8 cellular contexts compared by ENCODE assay signal in the genomic region with DNA sequence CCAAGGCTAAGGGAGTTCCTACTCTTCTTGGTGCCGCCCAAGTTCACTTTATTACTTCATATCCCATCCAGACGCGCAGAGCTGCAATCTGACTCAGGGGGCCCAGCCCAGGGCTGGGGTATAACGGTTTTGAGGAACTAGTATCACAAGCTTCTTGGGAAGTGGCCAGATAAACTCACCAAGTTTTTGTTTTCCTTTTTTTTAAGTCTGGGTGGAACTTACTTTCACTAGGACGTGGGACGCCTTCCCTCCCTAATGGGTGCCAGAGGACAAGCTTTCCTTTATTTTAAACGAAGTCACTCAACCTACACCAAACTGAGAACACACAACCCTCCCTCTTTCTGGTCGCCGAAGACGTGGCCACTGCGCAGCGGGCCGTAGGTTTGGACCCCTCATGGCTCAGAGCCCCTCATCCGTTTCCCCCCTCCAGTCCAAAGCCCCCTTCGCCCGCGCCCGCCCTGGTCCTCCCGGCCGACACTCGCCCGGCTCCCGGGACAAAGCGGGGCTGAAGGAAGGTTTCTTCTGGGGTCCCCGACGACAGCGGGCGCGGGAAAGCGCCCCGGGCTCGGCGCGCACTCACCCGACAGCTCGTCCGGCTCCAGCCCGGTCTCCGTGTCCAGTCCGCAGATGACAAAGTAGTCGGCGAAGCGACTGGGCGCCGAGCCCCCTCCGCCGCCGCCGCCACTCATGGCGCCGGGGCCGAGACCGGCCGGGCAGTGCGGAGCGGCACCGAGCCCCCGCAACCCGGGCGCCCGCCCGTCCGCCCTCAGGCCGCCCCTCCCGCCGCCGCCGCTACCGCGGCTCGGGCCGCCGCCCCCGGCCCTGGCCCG. TPM values are rescaled to one million over a fixed set of nuclear protein-coding genes. Genes with fewer than 3 reads are reported as not detected.
A peak's percentile ranks its signal among the peaks of the same experiment; 100 is the strongest.
DNase-seq lines count a peak whose midpoint lies in the region; ATAC-seq, FAIRE-seq and TF ChIP-seq lines count a peak whose summit lies in the region.

No MANE protein-coding gene starts in this region.

- H3K23me2 ChIP-seq in H1 (ENCODE audit: low read depth, low read length): peaks cover 16% of the 10 kb centered on the region

- no peak overlapping the region for H3K23ac ChIP-seq in H1 (ENCODE audit: insufficient read length)

- no peak overlapping the region for H4K5ac ChIP-seq in H1 (ENCODE audit: insufficient read length, low read depth, low read length)

- H2BK12ac ChIP-seq in H1 (ENCODE audit: low read depth, low read length): no peak overlapping the region

- no peak overlapping the region for H2AFZ ChIP-seq in H1 (ENCODE audit: low read length)

- H3K9ac ChIP-seq in H1 (replicated peaks in 1 of 4; ENCODE audit: extremely low read depth in 1 of 4, low read depth in 3 of 4, low read length in 3 of 4): peak overlapping the region; percentile 82 to 93 (median 90)

- H2BK20ac ChIP-seq in H1 (ENCODE audit: low read length): no peak overlapping the region

- H3K14ac ChIP-seq in H1 (ENCODE audit: insufficient read length): peak overlapping the region; percentile 92

- H2BK5ac ChIP-seq in H1 (ENCODE audit: low read depth, low read length): peak overlapping the region; percentile 24; the same call in 1 of the 2 replicates

- H3K27ac ChIP-seq in H1 (ENCODE audit: low read depth, low read length): no peak overlapping the region; the same call in 1 of the 2 replicates

- no peak overlapping the region for H3K4ac ChIP-seq in H1 (replicated peaks; ENCODE audit: insufficient read length, low read depth, low read length)

- TF ChIP-seq CTCF in LNCaP clone FGC (IDR thresholded peaks at IDR 0.05; ENCODE audit: control insufficient read depth, extremely low read depth, insufficient read depth) (no peak), H1 (IDR thresholded peaks at IDR 0.05; ENCODE audit: control extremely low read depth in 1 of 3, insufficient read depth in 1 of 3, low read depth in 1 of 3, low read length in 3 of 3) (no peak)

- peaks cover 4 to 6% of the 10 kb centered on the region in 2 experiments for H4K20me1 ChIP-seq in H1 (replicated peaks in 1 of 2; ENCODE audit: control insufficient read depth in 1 of 2, insufficient read depth in 2 of 2, low read length in 2 of 2)

- no peak overlapping the region for H2AK5ac ChIP-seq in H1 (ENCODE audit: low read depth, low read length)

- TF ChIP-seq EP300 in H1 (IDR thresholded peaks at IDR 0.05; ENCODE audit: borderline replicate concordance in 1 of 2, low read depth in 2 of 2, low read length in 2 of 2): no peak

- DNase-seq in EH (ENCODE audit: low read depth) (peak; percentile 78), LNCaP clone FGC (ENCODE audit: low read depth) (no peak), H1 (ENCODE audit: low read depth in 1 of 2, low spot score in 2 of 2) (peak in 1 of 2 experiments; percentile 70), lung microvascular endothelial cell (ENCODE audit: low read depth in 2 of 2) (peak; percentile 46 to 83)
- no peak for DNase-seq in activated CD4-positive, alpha-beta T cell treated with anti-CD3 and anti-CD28 coated beads, Interleukin-2, amount 10 ng/mL, durations not matched to agents 24 days and 14 days
- DNase-seq in stimulated activated effector memory CD8-positive, alpha-beta T cell treated with anti-CD3 and anti-CD28 coated beads, Interleukin-12 subunit alpha, Interleukin-12 subunit beta, amount 100 ng/mL, for 72 hours (ENCODE audit: low spot score in 2 of 2): peak; percentile 17 to 68

- H3K4me3 Mint-ChIP-seq in activated CD4-positive, alpha-beta T cell treated with anti-CD3 and anti-CD28 coated beads, Interleukin-2, amount 10 ng/mL, durations not matched to agents 24 days and 14 days: peak overlapping the region; percentile 83
- H3K4me3 Mint-ChIP-seq in stimulated activated effector memory CD8-positive, alpha-beta T cell treated with anti-CD3 and anti-CD28 coated beads, Interleukin-12 subunit alpha, Interleukin-12 subunit beta, amount 100 ng/mL, for 72 hours: peak overlapping the region; percentile 70

- no peak overlapping the region for H2BK15ac ChIP-seq in H1 (ENCODE audit: low read length)

- TF ChIP-seq POLR2A in H1 (IDR thresholded peaks at IDR 0.05; ENCODE audit: control extremely low read depth in 1 of 2, low read depth in 2 of 2, low read length in 2 of 2): no peak

- POLR2A ChIA-PET in H1 (lab: Charles Lee; ENCODE audit: partially characterized antibody): interaction anchor here (0.7 to 4.0 kb wide), 21 partner anchors 10 to 195 kb away, joined by 3 to 22 read pairs (median 4); partner anchors contain the start of genes IPO7 and ZNF143

- H3K56ac ChIP-seq in H1 (replicated peaks; ENCODE audit: insufficient read length, low read depth, low read length): no peak overlapping the region

- peaks cover 3% of the 10 kb centered on the region; the same call in 1 of the 2 replicates for H3K79me1 ChIP-seq in H1 (ENCODE audit: low read depth, low read length)

- H2BK120ac ChIP-seq in H1 (replicated peaks; ENCODE audit: low read depth, low read length): no peak overlapping the region

- H3K4me1 Mint-ChIP-seq in activated CD4-positive, alpha-beta T cell treated with anti-CD3 and anti-CD28 coated beads, Interleukin-2, amount 10 ng/mL, durations not matched to agents 24 days and 14 days: peaks cover 37% of the 10 kb centered on the region
- peaks cover 31% of the 10 kb centered on the region for H3K4me1 Mint-ChIP-seq in stimulated activated effector memory CD8-positive, alpha-beta T cell treated with anti-CD3 and anti-CD28 coated beads, Interleukin-12 subunit alpha, Interleukin-12 subunit beta, amount 100 ng/mL, for 72 hours

- 2% methylated on average over 42 of the region's 75 CpGs; no CpG with 5 or more reads in 1 of the 2 experiments for WGBS in H1 (ENCODE audit: extremely low coverage in 1 of 2, insufficient coverage in 1 of 2, insufficient read length in 1 of 2, insufficient replicate concordance in 2 of 2, low coverage in 1 of 2, low lambda C conversion rate in 2 of 2, missing lambda C conversion rate in 1 of 2), 2 experiments

- H3K9me3 Mint-ChIP-seq in activated CD4-positive, alpha-beta T cell treated with anti-CD3 and anti-CD28 coated beads, Interleukin-2, amount 10 ng/mL, durations not matched to agents 24 days and 14 days: no peaks in the 10 kb centered on the region
- H3K9me3 Mint-ChIP-seq in stimulated activated effector memory CD8-positive, alpha-beta T cell treated with anti-CD3 and anti-CD28 coated beads, Interleukin-12 subunit alpha, Interleukin-12 subunit beta, amount 100 ng/mL, for 72 hours: no peaks in the 10 kb centered on the region

- intact Hi-C loops in activated CD4-positive, alpha-beta T cell treated with anti-CD3 and anti-CD28 coated beads, Interleukin-2, amount 10 ng/mL, durations not matched to agents 24 days and 14 days (cut with micrococcal nuclease): loop anchor here (1.0 to 10.0 kb wide), 13 partner anchors 14 to 582 kb away; partner anchors contain the start of genes IPO7, NRIP3, RPL27A and TMEM41B

- peak overlapping the region; percentile 91 for H4K8ac ChIP-seq in H1 (ENCODE audit: extremely low read depth, insufficient read depth, low read length)

- H3K4me3 ChIP-seq in LNCaP clone FGC (ENCODE audit: low read depth, low read length): peak overlapping the region; percentile 87
- H3K4me3 ChIP-seq in H1 (ENCODE audit: extremely low read depth in 1 of 4, insufficient read depth in 2 of 4, low read depth in 3 of 4, low read length in 4 of 4): peak overlapping the region; percentile 79 to 96 (median 88)

- no peaks in the 10 kb centered on the region for H3K36me3 ChIP-seq in H1 (ENCODE audit: control insufficient read depth in 2 of 4, insufficient read depth in 4 of 4, low read length in 3 of 4)

- H3K27me3 ChIP-seq in H1 (replicated peaks in 1 of 4; ENCODE audit: control insufficient read depth in 3 of 4, extremely low read depth in 1 of 4, insufficient read depth in 3 of 4, low read length in 3 of 4): no peaks in the 10 kb centered on the region

- CTCF ChIA-PET in H1 (lab: Charles Lee; ENCODE audit: partially characterized antibody): interaction anchor here (1.1 to 3.1 kb wide), 2 partner anchors 13 to 51 kb away, joined by 3 to 16 read pairs; no protein-coding TSS in a partner anchor

- TF ChIP-seq RAD21 in H1 (IDR thresholded peaks at IDR 0.05 in 1 of 2, conservative IDR thresholded peaks at IDR 0.05 in 1 of 2; ENCODE audit: low read depth in 2 of 2, low read length in 2 of 2): no peak

- peaks cover 26% of the 10 kb centered on the region for H3K27me3 Mint-ChIP-seq in activated CD4-positive, alpha-beta T cell treated with anti-CD3 and anti-CD28 coated beads, Interleukin-2, amount 10 ng/mL, durations not matched to agents 24 days and 14 days

- ATAC-seq in GM21825 (IDR thresholded peaks at IDR 0.05; ENCODE audit: unreplicated experiment) (peak; percentile 23), GM21526 (IDR thresholded peaks at IDR 0.05; ENCODE audit: low FRiP score, unreplicated experiment) (no peak)
- ATAC-seq in stimulated activated effector memory CD8-positive, alpha-beta T cell treated with anti-CD3 and anti-CD28 coated beads, Interleukin-12 subunit alpha, Interleukin-12 subunit beta, amount 100 ng/mL, for 72 hours: peak; percentile 57

- H3K9me3 ChIP-seq in H1 (ENCODE audit: insufficient read depth in 2 of 2, low read depth in 1 of 2, low read length in 1 of 2): no peaks in the 10 kb centered on the region

- FAIRE-seq in H1 (lab: Jason Lieb, UNC): no peak

- no peak overlapping the region for H4K91ac ChIP-seq in H1 (replicated peaks; ENCODE audit: insufficient read length, low read length)

- peak overlapping the region; percentile 73 to 98 for H3K4me2 ChIP-seq in H1 (ENCODE audit: insufficient read depth in 1 of 2, low read depth in 2 of 2, low read length in 2 of 2)

- peak overlapping the region; percentile 48; the same call in 1 of the 2 replicates for H3K18ac ChIP-seq in H1 (ENCODE audit: extremely low read depth, low read length)

- H3K79me2 ChIP-seq in H1 (ENCODE audit: control insufficient read depth in 1 of 2, insufficient read depth in 2 of 2, low read length in 2 of 2): peaks cover 13 to 48% of the 10 kb centered on the region in 2 experiments

- peak overlapping the region; percentile 89 for H3K27ac Mint-ChIP-seq in activated CD4-positive, alpha-beta T cell treated with anti-CD3 and anti-CD28 coated beads, Interleukin-2, amount 10 ng/mL, durations not matched to agents 24 days and 14 days
- H3K27ac Mint-ChIP-seq in stimulated activated effector memory CD8-positive, alpha-beta T cell treated with anti-CD3 and anti-CD28 coated beads, Interleukin-12 subunit alpha, Interleukin-12 subunit beta, amount 100 ng/mL, for 72 hours: peak overlapping the region; percentile 80

- H3K36me3 Mint-ChIP-seq in activated CD4-positive, alpha-beta T cell treated with anti-CD3 and anti-CD28 coated beads, Interleukin-2, amount 10 ng/mL, durations not matched to agents 24 days and 14 days (ENCODE audit: low read depth): peaks cover 7% of the 10 kb centered on the region
- peaks cover 16% of the 10 kb centered on the region for H3K36me3 Mint-ChIP-seq in stimulated activated effector memory CD8-positive, alpha-beta T cell treated with anti-CD3 and anti-CD28 coated beads, Interleukin-12 subunit alpha, Interleukin-12 subunit beta, amount 100 ng/mL, for 72 hours

- peaks cover 2 to 4% (median 3%) of the 10 kb centered on the region in 4 experiments; a peak in 3 of 7 replicates for H3K4me1 ChIP-seq in H1 (replicated peaks in 1 of 4; ENCODE audit: control insufficient read depth in 3 of 4, insufficient read depth in 4 of 4, low read length in 3 of 4)

RNA-seq across cellular contexts. Expression of gene DENND5A, which starts 0.6 kb away (rescaled TPM):
- 59.9 and 60.7 TPM in 2 replicates for total RNA-seq in activated CD4-positive, alpha-beta T cell treated with anti-CD3 and anti-CD28 coated beads, Interleukin-2, amount 10 ng/mL, durations not matched to agents 24 days and 14 days
- 65.7 and 69.2 TPM in 2 replicates for total RNA-seq in H1 (2021; fragmentation: NEBNext Ultra II Directional; extraction: Animal tissue kit (Norgen Biotek cat#: 25700))
- 139 and 141 TPM in 2 replicates for polyA plus RNA-seq in H1 (2011; rRNA removed)
- 123 TPM for polyA plus RNA-seq in H1 (2011; cell fraction: cytosol; rRNA removed)
- 203 TPM for polyA plus RNA-seq in H1 (2011; cell fraction: nucleus; rRNA removed)
- polyA plus RNA-seq in H1 (2012, experiment 1 of 2): 58.2 to 75.3 TPM (median 62.3 TPM) in 4 replicates
- 10.3 TPM for polyA plus RNA-seq in H1 (2012, experiment 2 of 2)
- 34.2 TPM for polyA plus RNA-seq in H1 (2013, experiment 1 of 2)
- 33.9 TPM for polyA plus RNA-seq in H1 (2013, experiment 2 of 2)
- 417 and 473 TPM in 2 replicates for polyA minus RNA-seq in H1 (2011; rRNA and poly(A)+ RNA removed)
- 84.7 TPM for polyA minus RNA-seq in H1 (2011; cell fraction: cytosol; rRNA and poly(A)+ RNA removed)
- polyA minus RNA-seq in H1 (2011; cell fraction: nucleus; rRNA and poly(A)+ RNA removed): 195 TPM
- total RNA-seq in lung microvascular endothelial cell: 94.1 and 114 TPM in 2 replicates

RNA-seq across cellular contexts. Expression of gene TMEM41B, which starts 49.8 kb away (rescaled TPM):
- total RNA-seq in activated CD4-positive, alpha-beta T cell treated with anti-CD3 and anti-CD28 coated beads, Interleukin-2, amount 10 ng/mL, durations not matched to agents 24 days and 14 days: 26.5 and 30.5 TPM in 2 replicates
- 43.9 and 50.1 TPM in 2 replicates for total RNA-seq in H1 (2021; fragmentation: NEBNext Ultra II Directional; extraction: Animal tissue kit (Norgen Biotek cat#: 25700))
- polyA plus RNA-seq in H1 (2011; rRNA removed): 16.5 and 24.3 TPM in 2 replicates
- 27.2 TPM for polyA plus RNA-seq in H1 (2011; cell fraction: cytosol; rRNA removed)
- polyA plus RNA-seq in H1 (2011; cell fraction: nucleus; rRNA removed): 24.3 TPM
- 20.1 to 24.6 TPM (median 22.2 TPM) in 4 replicates for polyA plus RNA-seq in H1 (2012, experiment 1 of 2)
- polyA plus RNA-seq in H1 (2012, experiment 2 of 2): 5.3 TPM
- 57.5 TPM for polyA plus RNA-seq in H1 (2013, experiment 1 of 2)
- polyA plus RNA-seq in H1 (2013, experiment 2 of 2): 70.5 TPM
- 14.8 and 19.2 TPM in 2 replicates for polyA minus RNA-seq in H1 (2011; rRNA and poly(A)+ RNA removed)
- 24.1 TPM for polyA minus RNA-seq in H1 (2011; cell fraction: cytosol; rRNA and poly(A)+ RNA removed)
- 30.6 TPM for polyA minus RNA-seq in H1 (2011; cell fraction: nucleus; rRNA and poly(A)+ RNA removed)
- 31.4 and 49.0 TPM in 2 replicates for total RNA-seq in lung microvascular endothelial cell

Comparison
In these comparisons a context has a peak if more than half of its experiments do, and no peak if none do; other contexts are left out.
1. DNase-seq: peak in EH (single experiment), lung microvascular endothelial cell (2 of 2) and stimulated activated effector memory CD8-positive, alpha-beta T cell treated with anti-CD3 and anti-CD28 coated beads, Interleukin-12 subunit alpha, Interleukin-12 subunit beta, amount 100 ng/mL, for 72 hours (2 of 2); none in LNCaP clone FGC (single experiment) and activated CD4-positive, alpha-beta T cell treated with anti-CD3 and anti-CD28 coated beads, Interleukin-2, amount 10 ng/mL, durations not matched to agents 24 days and 14 days (single experiment).